In genomic region chr10:68516766-68517165, GRCh38 we compare ENCODE assay signal across 1 cellular context.
TF ChIP-seq lines count a peak whose summit lies in the region.

No MANE protein-coding gene starts in this region.

TF ChIP-seq in SK-N-SH, 30 proteins besides CTCF, POLR2A, EP300 and RAD21:
- TF ChIP-seq JUND (IDR thresholded peaks at IDR 0.05) (peak; percentile 44), TEAD4 (IDR thresholded peaks at IDR 0.05; ENCODE audit: borderline replicate concordance, insufficient read depth) (no peak), PBX3 (IDR thresholded peaks at IDR 0.05) (0 out of 2 replicates have a peak, but pooled peaks have one; percentile 14), TCF12 (IDR thresholded peaks at IDR 0.05) (peak; percentile 91), RXRA (IDR thresholded peaks at IDR 0.05; ENCODE audit: borderline replicate concordance, low read depth) (peak; percentile 24; the same call in 1 of the 2 replicates), USF1 (IDR thresholded peaks at IDR 0.05; ENCODE audit: borderline replicate concordance, low read depth) (no peak), FOSL2 (IDR thresholded peaks at IDR 0.05; ENCODE audit: borderline replicate concordance, low read depth) (peak; percentile 41; the same call in 1 of the 2 replicates), POLR2AphosphoS5 (IDR thresholded peaks at IDR 0.05; ENCODE audit: low read depth, low read length) (peak; percentile 45; the same call in 1 of the 2 replicates)
